Comparison of ENCODE assay signal across 8 cellular contexts in genomic region chr14:104676694-104677505, GRCh38. TPM values are rescaled to one million over a fixed set of nuclear protein-coding genes. Genes with fewer than 3 reads are reported as not detected.
A peak's percentile ranks its signal among the peaks of the same experiment; 100 is the strongest.
DNase-seq lines count a peak whose midpoint lies in the region; ATAC-seq and TF ChIP-seq lines count a peak whose summit lies in the region.

No MANE protein-coding gene starts in this region.

- H3K36me3 ChIP-seq in esophagus (ENCODE audit: control insufficient read depth in 2 of 2, insufficient read depth in 2 of 2, low read length in 1 of 2) (no peaks in the 10 kb centered on the region), psoas muscle (ENCODE audit: insufficient read depth in 1 of 2, low read depth in 1 of 2) (no peaks in the 10 kb centered on the region)

- H3K9me3 ChIP-seq in esophagus (ENCODE audit: control insufficient read depth in 2 of 2, insufficient read depth in 1 of 2, low read depth in 1 of 2, low read length in 1 of 2) (no peaks in the 10 kb centered on the region), psoas muscle (no peaks in the 10 kb centered on the region)

- peak overlapping the region; percentile 4 for H3K4me3 Mint-ChIP-seq in T-helper 2 cell treated with Interferon-gamma antibody and Interleukin-4, amounts not matched to agents 5 μg/mL and 100 μg/mL, for 36 hours

- CTCF ChIA-PET in AG04449 (lab: Yijun Ruan, JAX): interaction anchor here (0.6 to 1.3 kb wide), 5 partner anchors 11 to 92 kb away, joined by 3 to 5 read pairs (median 3); no protein-coding TSS in a partner anchor

- peaks cover 12% of the 10 kb centered on the region for H3K4me1 Mint-ChIP-seq in T-helper 2 cell treated with Interferon-gamma antibody and Interleukin-4, amounts not matched to agents 5 μg/mL and 100 μg/mL, for 36 hours (ENCODE audit: low read depth)

- H3K27ac ChIP-seq in esophagus (ENCODE audit: low read depth in 2 of 2, low read length in 1 of 2): peak overlapping the region; percentile 69 to 81
- H3K27ac ChIP-seq in psoas muscle: peak overlapping the region; percentile 86

- peaks cover 7 to 35% of the 10 kb centered on the region in 2 donors for H3K4me1 ChIP-seq in esophagus (ENCODE audit: control insufficient read depth in 2 of 2, insufficient read depth in 2 of 2, low read length in 1 of 2)
- peaks cover 33% of the 10 kb centered on the region for H3K4me1 ChIP-seq in psoas muscle

- H3K4me3 ChIP-seq in AG04449 (ENCODE audit: low read depth, low read length) (peak overlapping the region; percentile 60; the same call in 1 of the 2 replicates), esophagus (ENCODE audit: low read depth in 1 of 2, low read length in 2 of 2) (peak overlapping the region; percentile 46 to 47), psoas muscle (peak overlapping the region; percentile 70)

- peak overlapping the region; percentile 34 for H3K27ac Mint-ChIP-seq in T-helper 2 cell treated with Interferon-gamma antibody and Interleukin-4, amounts not matched to agents 5 μg/mL and 100 μg/mL, for 36 hours

- WGBS in esophagus, 2 donors: 31 to 34% methylated on average over 26 to 29 of the region's 29 CpGs
- WGBS in psoas muscle, 3 donors: 45 to 49% (median 48%) methylated on average over 27 to 29 of the region's 29 CpGs

- ATAC-seq in GM21723 (IDR thresholded peaks at IDR 0.05; ENCODE audit: unreplicated experiment): peak; percentile 37
- peak in 1 of 4 donors; percentile 1 for ATAC-seq in psoas muscle

- intact Hi-C loops in psoas muscle (cut with DNase I): no loop called here

- DNase-seq in AG04449 (ENCODE audit: low read depth, low spot score): no peak
- DNase-seq in T-helper 2 cell treated with Interferon-gamma antibody and Interleukin-4, amounts not matched to agents 5 μg/mL and 100 μg/mL, for 36 hours (ENCODE audit: low spot score): peak; percentile 58
- DNase-seq in psoas muscle: peak; percentile 33 to 62
- no peak for DNase-seq in HUDEP-2 (lab: John Stamatoyannopoulos, UW; ENCODE audit: unreplicated experiment in 76 of 76)
- DNase-seq in DMS79 treated with DMSO at 0.1 percent for 48 hours (lab: John Stamatoyannopoulos, UW): no peak
- no peak for DNase-seq in NCI-H748 (lab: John Stamatoyannopoulos, UW; ENCODE audit: unreplicated experiment)

- H3K27me3 Mint-ChIP-seq in T-helper 2 cell treated with Interferon-gamma antibody and Interleukin-4, amounts not matched to agents 5 μg/mL and 100 μg/mL, for 36 hours (ENCODE audit: low read depth): no peaks in the 10 kb centered on the region

- no peaks in the 10 kb centered on the region for H3K36me3 Mint-ChIP-seq in T-helper 2 cell treated with Interferon-gamma antibody and Interleukin-4, amounts not matched to agents 5 μg/mL and 100 μg/mL, for 36 hours (ENCODE audit: low read depth)

- H3K9me3 Mint-ChIP-seq in T-helper 2 cell treated with Interferon-gamma antibody and Interleukin-4, amounts not matched to agents 5 μg/mL and 100 μg/mL, for 36 hours: no peaks in the 10 kb centered on the region

- POLR2A ChIA-PET in AG04449 (lab: Yijun Ruan, JAX): interaction anchor here (0.7 kb wide), 1 partner anchor 41 kb away, joined by 3 read pairs; no protein-coding TSS in a partner anchor

- H3K27me3 ChIP-seq in esophagus (ENCODE audit: control insufficient read depth in 1 of 2, insufficient read depth in 2 of 2, low read length in 2 of 2) (no peaks in the 10 kb centered on the region), psoas muscle (ENCODE audit: insufficient read depth in 3 of 3, low read length in 2 of 3) (no peaks in the 10 kb centered on the region)

- no peak for TF ChIP-seq CTCF in AG04449 (IDR thresholded peaks at IDR 0.05; ENCODE audit: insufficient read depth, low read length, missing control alignments)
- no peak for TF ChIP-seq CTCF in psoas muscle (IDR thresholded peaks at IDR 0.05)

RNA-seq across cellular contexts. Expression of gene INF2, which starts 12.5 kb away (rescaled TPM):
- 10 to 100 TPM; 26.6 to 41.9 TPM for polyA plus RNA-seq in esophagus
- total RNA-seq in psoas muscle: 10 to 100 TPM; 16.4 to 26.3 (median 23.4) TPM
- polyA plus RNA-seq in psoas muscle: 10 to 100 TPM; 12.0 to 29.1 (median 12.8) TPM

RNA-seq across cellular contexts. Expression of gene ADSS1, which starts 47.1 kb away (rescaled TPM):
- polyA plus RNA-seq in esophagus (10 to 100 TPM in 1 of 2 donors, 1 to 10 TPM in 1; 5.8 to 10.2 TPM), psoas muscle (100 to 1,000 TPM; 187 to 394 (median 300) TPM)
- total RNA-seq in psoas muscle: 100 to 1,000 TPM; 201 to 359 (median 278) TPM

Comparison
In these comparisons a context has a peak if more than half of its experiments do, and no peak if none do; other contexts are left out.
1. DNase-seq: peak in T-helper 2 cell treated with Interferon-gamma antibody and Interleukin-4, amounts not matched to agents 5 μg/mL and 100 μg/mL, for 36 hours (single experiment) and psoas muscle (2 of 2); none in AG04449 (single experiment), HUDEP-2 (0 of 76), DMS79 treated with DMSO at 0.1 percent for 48 hours (single experiment) and NCI-H748 (single experiment).
2. RNA of gene ADSS1, which starts 47.1 kb away (polyA plus RNA-seq): 187 to 394 TPM in psoas muscle; 5.8 to 10.2 TPM in esophagus; every median in the first group is over 10 times any median in the second.
3. Peak in every context shown above with its lines, with median percentiles within 50 percentile points of each other: H3K4me3 ChIP-seq.